Comparison of ENCODE assay signal across 11 cellular contexts in the genomic region with DNA sequence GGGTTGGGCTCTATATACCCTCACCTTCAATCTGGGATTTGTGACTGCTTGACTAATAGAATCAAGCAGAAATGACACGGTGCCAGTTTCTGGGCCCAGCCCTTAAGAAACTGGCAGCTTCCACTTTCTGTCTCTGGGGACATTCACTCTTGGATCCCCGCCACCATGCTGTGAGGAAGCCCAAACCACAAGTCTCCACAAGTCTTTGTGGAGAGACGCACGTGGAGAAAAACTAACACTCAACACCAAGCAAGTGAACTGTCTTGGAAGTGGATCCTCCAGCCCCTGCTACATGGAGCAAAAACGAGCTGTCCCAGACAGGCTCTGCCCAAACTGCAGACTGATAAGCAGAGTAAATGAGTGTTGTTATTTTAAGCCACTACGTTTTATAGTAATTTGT. TPM values are rescaled to one million over a fixed set of nuclear protein-coding genes. Genes with fewer than 3 reads are reported as not detected.
DNase-seq lines count a peak whose midpoint lies in the region; ATAC-seq and TF ChIP-seq lines count a peak whose summit lies in the region.
"Had no signal": no experiment of that assay in that cellular context is flagged by ENCODE, and none has a peak within 500 bp of the region (broad histone marks: within the 10 kb centered on the region; RNA-seq: fewer than 3 reads in every experiment).

No MANE protein-coding gene starts in this region.

- no peaks in the 10 kb centered on the region for H3K36me3 ChIP-seq in tibial artery

- peaks cover 3% of the 10 kb centered on the region for H3K9me3 Mint-ChIP-seq in natural killer cell treated with Interleukin-12 subunit alpha and Interleukin-12 subunit beta and Interleukin-15 and Interleukin-18, amount 100 ng/mL, for 72 hours

- no peaks in the 10 kb centered on the region for H3K9me3 ChIP-seq in tibial artery

- no peaks in the 10 kb centered on the region for H3K27me3 ChIP-seq in tibial artery

- H3K4me3 Mint-ChIP-seq in natural killer cell treated with Interleukin-12 subunit alpha and Interleukin-12 subunit beta and Interleukin-15 and Interleukin-18, amount 100 ng/mL, for 72 hours, result no peak overlapping the region

- intact Hi-C loops in tibial artery (cut with DNase I; ENCODE audit: low total_unique reads), result no loop called here

- H3K4me3 ChIP-seq in astrocyte of the spinal cord (ENCODE audit: low read depth, low read length) (no peak overlapping the region), tibial artery (peak overlapping the region; percentile 56 to 70)
- H3K4me3 ChIP-seq: K562 had no signal

- no peak for ATAC-seq in natural killer cell treated with Interleukin-12 subunit alpha and Interleukin-12 subunit beta and Interleukin-15 and Interleukin-18, amount 100 ng/mL, for 72 hours
- no peak for ATAC-seq in HG03097 (IDR thresholded peaks at IDR 0.05; ENCODE audit: low FRiP score, unreplicated experiment)
- ATAC-seq: K562 had no signal

- DNase-seq in HS-27A (ENCODE audit: low read depth) (peak; percentile 30), astrocyte of the spinal cord (ENCODE audit: low read depth, low spot score) (peak; percentile 82), hepatic stellate cell (ENCODE audit: low spot score) (peak; percentile 47), tibial artery (peak; percentile 71 to 93), NCI-H187 (lab: John Stamatoyannopoulos, UW) (no peak), iPS-NIHi11 (ENCODE audit: low spot score) (no peak)
- DNase-seq in natural killer cell treated with Interleukin-12 subunit alpha and Interleukin-12 subunit beta and Interleukin-15 and Interleukin-18, amount 100 ng/mL, for 72 hours (ENCODE audit: low spot score), result no peak
- DNase-seq: NCI-H524 had no signal

- no peaks in the 10 kb centered on the region for H3K36me3 Mint-ChIP-seq in natural killer cell treated with Interleukin-12 subunit alpha and Interleukin-12 subunit beta and Interleukin-15 and Interleukin-18, amount 100 ng/mL, for 72 hours

- peaks cover 19 to 48% of the 10 kb centered on the region in 2 donors for H3K27me3 Mint-ChIP-seq in natural killer cell treated with Interleukin-12 subunit alpha and Interleukin-12 subunit beta and Interleukin-15 and Interleukin-18, amount 100 ng/mL, for 72 hours

- in situ Hi-C loops in astrocyte of the spinal cord (cut with HindIII; ENCODE audit: low sequenced_read_pairs), result no loop called here

- H3K27ac ChIP-seq in tibial artery, result peak overlapping the region; percentile 79 to 92

- TF ChIP-seq CTCF in astrocyte of the spinal cord (IDR thresholded peaks at IDR 0.05; ENCODE audit: low read depth, low read length) (no peak), tibial artery (IDR thresholded peaks at IDR 0.05) (no peak)

- no peak overlapping the region for H3K27ac Mint-ChIP-seq in natural killer cell treated with Interleukin-12 subunit alpha and Interleukin-12 subunit beta and Interleukin-15 and Interleukin-18, amount 100 ng/mL, for 72 hours

- H3K4me1 ChIP-seq in tibial artery, result peaks cover 0 to 37% (median 19%) of the 10 kb centered on the region in 4 donors

- no peaks in the 10 kb centered on the region for H3K4me1 Mint-ChIP-seq in natural killer cell treated with Interleukin-12 subunit alpha and Interleukin-12 subunit beta and Interleukin-15 and Interleukin-18, amount 100 ng/mL, for 72 hours (ENCODE audit: low read depth in 2 of 2)

RNA-seq across cellular contexts. Expression of gene EDNRA, which starts 1.1 kb away (rescaled TPM):
- total RNA-seq in natural killer cell treated with Interleukin-12 subunit alpha and Interleukin-12 subunit beta and Interleukin-15 and Interleukin-18, amount 100 ng/mL, for 72 hours, result not detected
- total RNA-seq: K562; T-helper 1 cell treated with Interleukin-12 subunit alpha and Interleukin-12 subunit beta and Interleukin-4 antibody, amounts not matched to agents 30 ng/mL and 1 ng/mL, for 36 hours had no signal

Comparison
In these comparisons a context has a peak if more than half of its experiments do, and no peak if none do; other contexts are left out.
1. DNase-seq: peak in HS-27A (single experiment), astrocyte of the spinal cord (single experiment), hepatic stellate cell (single experiment) and tibial artery (2 of 2); none in NCI-H187 (0 of 2), natural killer cell treated with Interleukin-12 subunit alpha and Interleukin-12 subunit beta and Interleukin-15 and Interleukin-18, amount 100 ng/mL, for 72 hours (single experiment) and iPS-NIHi11 (single experiment).